In the genomic region with DNA sequence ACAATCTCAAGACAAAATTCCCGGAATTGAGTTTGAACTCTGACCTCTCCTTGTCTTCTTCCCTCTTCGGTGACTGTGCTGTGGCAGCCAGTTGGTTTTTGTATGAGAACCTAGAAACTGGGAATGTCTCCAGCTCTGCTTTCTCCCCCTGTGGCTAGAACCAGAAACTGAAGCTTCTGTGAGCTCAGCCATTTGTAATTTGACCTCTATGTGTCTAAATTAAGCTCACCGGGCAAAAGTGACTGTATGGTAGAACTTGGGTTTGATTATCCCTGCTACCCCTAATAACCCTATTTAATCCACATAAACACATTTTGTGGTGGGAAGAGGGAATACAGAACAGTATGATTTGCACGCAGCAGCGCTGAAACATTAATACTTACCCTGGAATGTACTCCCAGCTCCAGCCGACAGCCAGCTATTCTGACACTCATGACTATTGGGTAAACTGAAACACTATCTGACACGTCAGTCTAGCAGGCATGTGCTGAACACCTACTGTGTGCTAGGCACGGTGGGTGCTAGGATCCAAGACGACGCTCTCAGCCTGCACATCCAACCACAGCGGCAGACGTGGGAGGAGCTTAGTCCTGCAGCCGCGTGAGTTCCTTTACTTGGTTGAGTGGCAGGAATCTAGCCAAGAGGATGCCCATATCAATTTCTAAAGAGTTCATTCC, we compare ENCODE assay signal across 10 cellular contexts.
DNase-seq lines count a peak whose midpoint lies in the region; ATAC-seq and TF ChIP-seq lines count a peak whose summit lies in the region.
"Had no signal": no experiment of that assay in that cellular context is flagged by ENCODE, and none has a peak within 500 bp of the region (broad histone marks: within the 10 kb centered on the region; RNA-seq: fewer than 3 reads in every experiment).

No MANE protein-coding gene starts in this region.

- H3K9ac ChIP-seq in ES-I3 (ENCODE audit: low read depth, low read length) = peak overlapping the region; percentile 25; the same call in 1 of the 2 replicates

- peak overlapping the region; percentile 33 for H3K4me3 ChIP-seq in SJCRH30

- no peaks in the 10 kb centered on the region for H3K9me3 ChIP-seq in ES-I3 (ENCODE audit: control insufficient read depth, insufficient read depth, low read length)
- no peaks in the 10 kb centered on the region for H3K9me3 ChIP-seq in SJCRH30 (replicated peaks)

- TF ChIP-seq CTCF in RWPE1 (conservative IDR thresholded peaks at IDR 0.05; ENCODE audit: low read depth) = no peak

- no peaks in the 10 kb centered on the region for H3K36me3 ChIP-seq in ES-I3 (ENCODE audit: insufficient read depth, low read length)
- H3K36me3 ChIP-seq in SJCRH30 = no peaks in the 10 kb centered on the region

- peaks cover 32% of the 10 kb centered on the region for H3K4me1 ChIP-seq in ES-I3 (ENCODE audit: insufficient read depth, low read length)
- H3K4me1 ChIP-seq in SJCRH30 = no peaks in the 10 kb centered on the region

- DNase-seq in SJCRH30 = peak; percentile 30 to 60
- DNase-seq in left cardiac atrium = no peak
- DNase-seq in renal cortical epithelial cell (ENCODE audit: low read depth) = peak; percentile 6
- no peak for DNase-seq in NCI-H1694 treated with DMSO at 0.1 percent for 48 hours (lab: John Stamatoyannopoulos, UW)
- no peak for DNase-seq in activated gamma-delta T cell (lab: John Stamatoyannopoulos, UW)
- no peak for DNase-seq in RWPE1 (ENCODE audit: low spot score)
- DNase-seq: activated CD4-positive, CD25-positive, alpha-beta regulatory T cell treated with anti-CD3 and anti-CD28 coated beads, Interleukin-2, amount 50 U/mL, for 72 hours; DMS 273 treated with DMSO at 0.1 percent for 48 hours had no signal

- ATAC-seq in left cardiac atrium = peak; percentile 24 to 27
- ATAC-seq in HG03432 (IDR thresholded peaks at IDR 0.05; ENCODE audit: unreplicated experiment) = no peak

- POLR2A ChIA-PET in RWPE1 (lab: Yijun Ruan, JAX; ENCODE audit: low non-redundant PET) = no interaction called here

- H3K27ac ChIP-seq in SJCRH30 (no peak overlapping the region), RWPE1 (no peak overlapping the region)

- H3K27me3 ChIP-seq in SJCRH30 = no peaks in the 10 kb centered on the region

- intact Hi-C loops in left cardiac atrium (cut with DNase I) = no loop called here

- CTCF ChIA-PET in RWPE1 (lab: Yijun Ruan, JAX) = no interaction called here

Comparison
In these comparisons a context has a peak if more than half of its experiments do, and no peak if none do; other contexts are left out.
1. DNase-seq: peak in SJCRH30 (2 of 2) and renal cortical epithelial cell (single experiment); none in left cardiac atrium (single experiment), NCI-H1694 treated with DMSO at 0.1 percent for 48 hours (single experiment), activated gamma-delta T cell (single experiment) and RWPE1 (single experiment).